22 cellular contexts compared by ENCODE assay signal in the genomic region with DNA sequence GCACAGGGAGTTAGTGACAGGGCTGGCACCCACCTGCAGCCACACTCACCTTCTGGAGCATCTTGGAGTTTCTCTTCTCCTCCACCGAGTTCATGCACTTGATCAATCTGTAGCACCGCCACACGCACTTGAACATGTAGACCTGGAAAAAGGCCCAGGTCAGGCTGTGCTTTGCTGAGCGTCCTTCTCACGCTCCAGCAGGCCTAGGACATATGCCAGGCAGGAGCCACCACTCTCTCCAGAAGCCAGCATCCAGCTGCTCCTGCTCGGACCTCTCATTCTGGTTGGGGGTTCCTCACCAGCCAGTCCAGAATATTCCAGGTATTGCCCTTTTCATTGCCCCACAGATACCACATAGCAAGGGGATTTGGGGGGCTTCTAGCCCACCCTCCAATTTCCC. TPM values are rescaled to one million over a fixed set of nuclear protein-coding genes. Genes with fewer than 3 reads are reported as not detected.
DNase-seq lines count a peak whose midpoint lies in the region; ATAC-seq and TF ChIP-seq lines count a peak whose summit lies in the region.
"Had no signal": no experiment of that assay in that cellular context is flagged by ENCODE, and none has a peak within 500 bp of the region (broad histone marks: within the 10 kb centered on the region; RNA-seq: fewer than 3 reads in every experiment).

No MANE protein-coding gene starts in this region.

- peak overlapping the region; percentile 43 for H3K27ac ChIP-seq in CD4-positive, alpha-beta T cell (ENCODE audit: low read depth, low read length)
- H3K27ac ChIP-seq in brain microvascular endothelial cell: no peak overlapping the region

- TF ChIP-seq CTCF in CD4-positive, alpha-beta T cell (IDR thresholded peaks at IDR 0.05): no peak
- no peak for TF ChIP-seq CTCF in brain microvascular endothelial cell (IDR thresholded peaks at IDR 0.05; ENCODE audit: low read depth, low read length, missing control alignments)

- no peaks in the 10 kb centered on the region for H3K9me3 Mint-ChIP-seq in CD4-positive, alpha-beta T cell
- no peaks in the 10 kb centered on the region for H3K9me3 Mint-ChIP-seq in activated CD8-positive, alpha-beta T cell treated with anti-CD3 and anti-CD28 coated beads, Interleukin-2, amount 10 ng/mL, durations not matched to agents 7 days and 5 days (ENCODE audit: insufficient read depth)
- H3K9me3 Mint-ChIP-seq in memory B cell: no peaks in the 10 kb centered on the region
- H3K9me3 Mint-ChIP-seq: endodermal cell had no signal

- intact Hi-C loops in CD4-positive, alpha-beta T cell (cut with DNase I, micrococcal nuclease): no loop called here

- peaks cover 40% of the 10 kb centered on the region for H3K4me1 Mint-ChIP-seq in CD4-positive, alpha-beta T cell (ENCODE audit: low read depth)
- peaks cover 55% of the 10 kb centered on the region for H3K4me1 Mint-ChIP-seq in activated CD8-positive, alpha-beta T cell treated with anti-CD3 and anti-CD28 coated beads, Interleukin-2, amount 10 ng/mL, durations not matched to agents 7 days and 5 days (ENCODE audit: low read depth)
- peaks cover 42% of the 10 kb centered on the region for H3K4me1 Mint-ChIP-seq in memory B cell

- ATAC-seq in CD4-positive, alpha-beta T cell (ENCODE audit: poor library complexity): no peak
- no peak for ATAC-seq in activated CD8-positive, alpha-beta T cell treated with anti-CD3 and anti-CD28 coated beads, Interleukin-2, amount 10 ng/mL, durations not matched to agents 7 days and 5 days
- no peak for ATAC-seq in memory B cell (ENCODE audit: low read depth)
- ATAC-seq in HG03280 (IDR thresholded peaks at IDR 0.05; ENCODE audit: unreplicated experiment): no peak
- ATAC-seq: HepG2 had no signal

- no peaks in the 10 kb centered on the region for H3K27me3 Mint-ChIP-seq in CD4-positive, alpha-beta T cell
- H3K27me3 Mint-ChIP-seq in activated CD8-positive, alpha-beta T cell treated with anti-CD3 and anti-CD28 coated beads, Interleukin-2, amount 10 ng/mL, durations not matched to agents 7 days and 5 days (ENCODE audit: low read depth): no peaks in the 10 kb centered on the region
- no peaks in the 10 kb centered on the region for H3K27me3 Mint-ChIP-seq in memory B cell

- H3K4me3 ChIP-seq in brain microvascular endothelial cell (ENCODE audit: low read depth, low read length): no peak overlapping the region
- H3K4me3 ChIP-seq: MG63 had no signal

- POLR2A ChIA-PET in CD4-positive, alpha-beta T cell (lab: Charles Lee): interaction anchor here (1.1 to 7.1 kb wide), 3 partner anchors 10 to 20 kb away, joined by 3 to 74 read pairs (median 4); no protein-coding TSS in a partner anchor
- POLR2A ChIA-PET in activated CD8-positive, alpha-beta T cell treated with anti-CD3 and anti-CD28 coated beads, Interleukin-2, amount 10 ng/mL, durations not matched to agents 7 days and 5 days (lab: Charles Lee): no interaction called here

- in situ Hi-C loops in brain microvascular endothelial cell (cut with HindIII; ENCODE audit: low pct_ligation_motif_present, low sequenced_read_pairs): no loop called here

- no peaks in the 10 kb centered on the region for H3K27me3 ChIP-seq in CD4-positive, alpha-beta T cell (ENCODE audit: control insufficient read depth, insufficient read depth, low read length)
- no peaks in the 10 kb centered on the region for H3K27me3 ChIP-seq in brain microvascular endothelial cell (replicated peaks)
- H3K27me3 ChIP-seq: MG63 had no signal

- no peaks in the 10 kb centered on the region for H3K36me3 ChIP-seq in brain microvascular endothelial cell (replicated peaks)
- H3K36me3 ChIP-seq: MG63 had no signal

- CTCF ChIA-PET in CD4-positive, alpha-beta T cell (lab: Charles Lee): interaction anchor here (1.0 kb wide), 1 partner anchor 8 kb away, joined by 3 read pairs; no protein-coding TSS in a partner anchor
- CTCF ChIA-PET in activated CD8-positive, alpha-beta T cell treated with anti-CD3 and anti-CD28 coated beads, Interleukin-2, amount 10 ng/mL, durations not matched to agents 7 days and 5 days (lab: Charles Lee): interaction anchor here (1.1 to 3.5 kb wide), 5 partner anchors 9 to 44 kb away, joined by 4 to 15 read pairs (median 7); no protein-coding TSS in a partner anchor

- DNase-seq in NCI-H1092 treated with DMSO at 0.1 percent for 48 hours (lab: John Stamatoyannopoulos, UW): peak; percentile 13
- no peak for DNase-seq in NCI-H1092 (lab: John Stamatoyannopoulos, UW)
- no peak for DNase-seq in CD4-positive, alpha-beta T cell
- no peak for DNase-seq in activated CD8-positive, alpha-beta T cell treated with anti-CD3 and anti-CD28 coated beads, Interleukin-2, amount 10 ng/mL, durations not matched to agents 7 days and 5 days
- DNase-seq in memory B cell (ENCODE audit: low spot score in 2 of 2): no peak
- DNase-seq in iPS-NIHi7 (ENCODE audit: extremely low spot score): no peak
- DNase-seq in brain microvascular endothelial cell: no peak
- DNase-seq: 8988T; activated CD4-positive, alpha-beta T cell treated with anti-CD3 and anti-CD28 coated beads for 1 hour; activated T-cell treated with anti-CD3 and anti-CD28 coated beads for 4 hours; C1 segment of cervical spinal cord; cerebellar nuclear complex; endodermal cell; MG63; NCI-H1930; NCI-H524 treated with DMSO at 0.1 percent for 48 hours; OCI-M1; stimulated activated naive CD4-positive, alpha-beta T cell; trophoblast cell had no signal

- H3K9me3 ChIP-seq in CD4-positive, alpha-beta T cell (ENCODE audit: control insufficient read depth, low read length): no peaks in the 10 kb centered on the region
- H3K9me3 ChIP-seq: MG63 had no signal

- H3K36me3 Mint-ChIP-seq in CD4-positive, alpha-beta T cell (ENCODE audit: low read depth): peaks cover 92% of the 10 kb centered on the region
- H3K36me3 Mint-ChIP-seq in activated CD8-positive, alpha-beta T cell treated with anti-CD3 and anti-CD28 coated beads, Interleukin-2, amount 10 ng/mL, durations not matched to agents 7 days and 5 days (ENCODE audit: low read depth): peaks cover 77% of the 10 kb centered on the region
- H3K36me3 Mint-ChIP-seq in memory B cell: peaks cover 45% of the 10 kb centered on the region

- no peak overlapping the region for H3K4me3 Mint-ChIP-seq in CD4-positive, alpha-beta T cell
- H3K4me3 Mint-ChIP-seq in activated CD8-positive, alpha-beta T cell treated with anti-CD3 and anti-CD28 coated beads, Interleukin-2, amount 10 ng/mL, durations not matched to agents 7 days and 5 days: no peak overlapping the region
- H3K4me3 Mint-ChIP-seq in memory B cell: no peak overlapping the region
- H3K4me3 Mint-ChIP-seq: endodermal cell had no signal

- peak overlapping the region; percentile 96 for H3K27ac Mint-ChIP-seq in CD4-positive, alpha-beta T cell
- H3K27ac Mint-ChIP-seq in activated CD8-positive, alpha-beta T cell treated with anti-CD3 and anti-CD28 coated beads, Interleukin-2, amount 10 ng/mL, durations not matched to agents 7 days and 5 days: peak overlapping the region; percentile 4
- peak overlapping the region; percentile 58 for H3K27ac Mint-ChIP-seq in memory B cell
- H3K27ac Mint-ChIP-seq: endodermal cell had no signal

RNA-seq across cellular contexts. Expression of a gene that starts 11.7 kb away (rescaled TPM):
- total RNA-seq in CD4-positive, alpha-beta T cell: 1 to 10 TPM; 2.5 to 2.7 TPM
- total RNA-seq in activated CD8-positive, alpha-beta T cell treated with anti-CD3 and anti-CD28 coated beads, Interleukin-2, amount 10 ng/mL, durations not matched to agents 7 days and 5 days: not detected
- total RNA-seq: endodermal cell, mesenteric fat pad had no signal

RNA-seq across cellular contexts. Expression of a gene that starts 22.4 kb away (rescaled TPM):
- 100 to 1,000 TPM; 625 to 642 TPM for total RNA-seq in CD4-positive, alpha-beta T cell
- 100 to 1,000 TPM; 407 to 413 TPM for total RNA-seq in activated CD8-positive, alpha-beta T cell treated with anti-CD3 and anti-CD28 coated beads, Interleukin-2, amount 10 ng/mL, durations not matched to agents 7 days and 5 days
- total RNA-seq: endodermal cell had no signal

Comparison
In these comparisons a context has a peak if more than half of its experiments do, and no peak if none do; other contexts are left out.
1. H3K27ac Mint-ChIP-seq: peak in every context shown above with its lines; median percentile 96 in CD4-positive, alpha-beta T cell; 58 in memory B cell; 4 in activated CD8-positive, alpha-beta T cell treated with anti-CD3 and anti-CD28 coated beads, Interleukin-2, amount 10 ng/mL, durations not matched to agents 7 days and 5 days.